6 cellular contexts compared by ENCODE assay signal in the genomic region with DNA sequence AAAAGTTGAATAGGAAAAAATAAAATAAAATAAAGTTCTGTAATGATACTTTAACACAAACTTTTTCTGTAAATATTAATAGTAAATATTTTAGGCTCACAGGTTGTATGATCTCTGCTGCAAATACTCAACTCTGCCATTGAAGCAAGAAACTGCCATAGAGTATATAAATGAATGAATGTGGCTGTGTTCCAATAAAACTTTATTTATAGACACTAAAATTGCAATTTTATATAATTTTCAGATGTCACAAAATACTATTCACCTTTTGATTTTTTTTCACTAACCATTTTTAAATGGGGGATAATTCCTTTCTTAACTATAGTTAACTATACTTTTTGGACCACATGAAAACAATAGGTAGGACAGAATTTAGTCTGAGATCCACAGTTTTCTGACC.
"Had no signal": no experiment of that assay in that cellular context is flagged by ENCODE, and none has a peak within 500 bp of the region (broad histone marks: within the 10 kb centered on the region; RNA-seq: fewer than 3 reads in every experiment).

No MANE protein-coding gene starts in this region.

- FAIRE-seq: HepG2, HTR-8/SVneo had no signal

- ATAC-seq: HepG2 had no signal

- DNase-seq: IMR-90, KBM-7, KG1 had no signal

- H3K27ac ChIP-seq: HL-60 had no signal
